Comparison of ENCODE assay signal across 23 cellular contexts in the genomic region with DNA sequence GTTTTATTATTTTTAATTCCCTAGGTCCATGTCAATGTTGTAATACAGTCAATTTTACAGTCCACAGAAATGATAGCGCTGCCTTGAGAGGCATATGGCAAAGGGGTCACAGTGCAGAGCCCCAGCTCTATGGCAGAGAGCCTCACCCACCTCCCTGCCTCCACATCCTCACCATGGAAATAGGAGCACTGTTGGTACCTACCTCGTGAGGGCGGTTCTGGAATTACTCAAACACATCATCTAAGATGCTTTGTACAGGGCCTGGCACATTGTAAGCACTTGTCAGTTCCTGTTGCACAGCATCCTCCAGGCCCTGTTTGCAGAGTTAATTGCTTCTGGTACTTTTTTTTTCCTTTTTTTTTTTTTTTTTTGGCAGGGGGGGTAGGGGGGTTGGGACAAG.
"Had no signal": no experiment of that assay in that cellular context is flagged by ENCODE, and none has a peak within 500 bp of the region (broad histone marks: within the 10 kb centered on the region; RNA-seq: fewer than 3 reads in every experiment).

No MANE protein-coding gene starts in this region.

- ATAC-seq: mucosa of descending colon; natural killer cell treated with Interleukin-12 subunit alpha and Interleukin-12 subunit beta and Interleukin-15 and Interleukin-18, amount 100 ng/mL, for 72 hours; right lobe of liver; SK-N-SH treated with all-trans-retinoic acid at 6 μM for 48 hours had no signal

- DNase-seq: activated CD4-positive, alpha-beta memory T cell treated with anti-CD3 and anti-CD28 coated beads for 36 hours; activated CD4-positive, alpha-beta T cell treated with anti-CD3 and anti-CD28 coated beads for 4 hours; activated CD8-positive, alpha-beta memory T cell treated with anti-CD3 and anti-CD28 coated beads, Interleukin-2, amount 50 U/mL, for 48 hours; activated effector memory CD4-positive, alpha-beta T cell treated with anti-CD3 and anti-CD28 coated beads, Interleukin-2, amount 50 U/mL, for 16 hours; activated naive CD4-positive, alpha-beta T cell treated with anti-CD3 and anti-CD28 coated beads, Interleukin-2, amount 50 U/mL, for 16 hours; effector CD8-positive, alpha-beta T cell; esophagus squamous epithelium; left ventricle myocardium inferior; mucosa of descending colon; right lobe of liver; stimulated activated CD4-positive, alpha-beta T cell treated with anti-CD3 and anti-CD28 coated beads, Interleukin-2, amount 100 ng/mL, for 48 hours; T-helper 9 cell; uterus had no signal

- H3K9me3 Mint-ChIP-seq: activated CD4-positive, alpha-beta memory T cell treated with anti-CD3 and anti-CD28 coated beads for 36 hours; natural killer cell treated with Interleukin-12 subunit alpha and Interleukin-12 subunit beta and Interleukin-15 and Interleukin-18, amount 100 ng/mL, for 72 hours; stimulated activated naive CD8-positive, alpha-beta T cell treated with anti-CD3 and anti-CD28 coated beads, Interleukin-15, Interleukin-2, amounts not matched to agents 100 ng/mL and 50 ng/mL, for 24 hours; type B pancreatic cell had no signal

- FAIRE-seq: bronchial epithelial cell, colon, endometrium, frontal cortex, islet of Langerhans, TTC549 had no signal

- H3K4me3 Mint-ChIP-seq: activated CD4-positive, alpha-beta memory T cell treated with anti-CD3 and anti-CD28 coated beads for 36 hours; natural killer cell treated with Interleukin-12 subunit alpha and Interleukin-12 subunit beta and Interleukin-15 and Interleukin-18, amount 100 ng/mL, for 72 hours; stimulated activated naive CD8-positive, alpha-beta T cell treated with anti-CD3 and anti-CD28 coated beads, Interleukin-15, Interleukin-2, amounts not matched to agents 100 ng/mL and 50 ng/mL, for 24 hours; type B pancreatic cell had no signal

- H3K27ac Mint-ChIP-seq: activated CD4-positive, alpha-beta memory T cell treated with anti-CD3 and anti-CD28 coated beads for 36 hours; stimulated activated naive CD8-positive, alpha-beta T cell treated with anti-CD3 and anti-CD28 coated beads, Interleukin-15, Interleukin-2, amounts not matched to agents 100 ng/mL and 50 ng/mL, for 24 hours; type B pancreatic cell had no signal

- H3K27me3 Mint-ChIP-seq: activated CD4-positive, alpha-beta memory T cell treated with anti-CD3 and anti-CD28 coated beads for 36 hours; natural killer cell treated with Interleukin-12 subunit alpha and Interleukin-12 subunit beta and Interleukin-15 and Interleukin-18, amount 100 ng/mL, for 72 hours; stimulated activated naive CD8-positive, alpha-beta T cell treated with anti-CD3 and anti-CD28 coated beads, Interleukin-15, Interleukin-2, amounts not matched to agents 100 ng/mL and 50 ng/mL, for 24 hours had no signal
